21 cellular contexts compared by ENCODE assay signal in the genomic region with DNA sequence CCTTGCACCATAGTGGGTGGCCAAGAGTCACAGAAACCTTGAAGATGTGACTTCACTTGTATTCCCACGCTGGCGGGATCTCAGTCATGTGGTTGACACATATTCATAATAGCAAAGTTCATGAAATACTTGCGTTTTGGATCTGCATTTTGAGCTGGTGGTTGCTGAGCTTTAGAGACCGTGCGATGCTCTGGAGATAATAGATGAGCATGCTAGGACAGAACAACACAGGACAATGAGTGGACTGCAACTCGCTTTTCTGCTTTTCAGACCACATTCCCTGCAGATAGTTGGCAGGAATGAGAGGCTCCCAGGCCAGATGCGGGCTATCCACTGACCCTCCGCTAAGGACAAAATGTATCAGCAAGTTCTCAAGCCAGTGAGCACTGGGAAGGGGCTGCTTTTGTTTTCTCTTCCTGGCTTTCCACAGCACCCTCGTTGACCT. TPM values are rescaled to one million over a fixed set of nuclear protein-coding genes. Genes with fewer than 3 reads are reported as not detected.
DNase-seq lines count a peak whose midpoint lies in the region; ATAC-seq, FAIRE-seq and TF ChIP-seq lines count a peak whose summit lies in the region.
"Had no signal": no experiment of that assay in that cellular context is flagged by ENCODE, and none has a peak within 500 bp of the region (broad histone marks: within the 10 kb centered on the region; RNA-seq: fewer than 3 reads in every experiment).

No MANE protein-coding gene starts in this region.

- H3K4me1 ChIP-seq in adipocyte (ENCODE audit: control insufficient read depth, insufficient read depth, low read length) (peaks cover 23% of the 10 kb centered on the region), heart left ventricle (peaks cover 0 to 34% (median 7%) of the 10 kb centered on the region in 12 donors), smooth muscle cell (ENCODE audit: low read depth) (no peaks in the 10 kb centered on the region), PC-9 (replicated peaks; ENCODE audit: insufficient read depth) (no peaks in the 10 kb centered on the region)
- H3K4me1 ChIP-seq: BLaER1 had no signal

- peak in 2 of 4 donors; percentile 14 to 26 for ATAC-seq in heart left ventricle
- ATAC-seq: esophagus mucosa; K562; stimulated activated naive CD8-positive, alpha-beta T cell treated with anti-CD3 and anti-CD28 coated beads, Interleukin-15, Interleukin-2, amounts not matched to agents 100 U/mL and 50 U/mL, for 24 hours had no signal

- FAIRE-seq in RCC 7860 (lab: Jason Lieb, UNC) = no peak
- FAIRE-seq: K562 had no signal

- no TSS peak for BruUV-seq in PC-9 (replicated peaks; lab: Mats Ljungman, UMichigan)

- H3K9me3 ChIP-seq in adipocyte (ENCODE audit: control insufficient read depth, low read length) (no peaks in the 10 kb centered on the region), heart left ventricle (no peaks in the 10 kb centered on the region), smooth muscle cell (replicated peaks; ENCODE audit: low read depth) (no peaks in the 10 kb centered on the region), PC-9 (ENCODE audit: insufficient read depth, low read depth) (no peaks in the 10 kb centered on the region)
- H3K9me3 ChIP-seq: BLaER1, lower lobe of right lung had no signal

- POLR2A ChIA-PET in PC-9 (lab: Charles Lee; ENCODE audit: unreplicated experiment) = no interaction called here

- TF ChIP-seq POLR2A in heart left ventricle (IDR thresholded peaks at IDR 0.05) = no peak

- H3K36me3 ChIP-seq in adipocyte (ENCODE audit: control insufficient read depth, insufficient read depth, low read length, severe bottlenecking) = no peaks in the 10 kb centered on the region
- H3K36me3 ChIP-seq in heart left ventricle = no peaks in the 10 kb centered on the region
- H3K36me3 ChIP-seq in smooth muscle cell (ENCODE audit: low read depth) = no peaks in the 10 kb centered on the region
- no peaks in the 10 kb centered on the region for H3K36me3 ChIP-seq in PC-9 (ENCODE audit: low read depth)
- H3K36me3 ChIP-seq: BLaER1, lower lobe of right lung had no signal

- H3K4me3 ChIP-seq in adipocyte (ENCODE audit: low read length) (peak overlapping the region; percentile 53), heart left ventricle (no peak overlapping the region), smooth muscle cell (no peak overlapping the region), PC-9 (no peak overlapping the region)
- H3K4me3 ChIP-seq: BLaER1, K562, lower lobe of right lung had no signal

- H3K27me3 ChIP-seq in adipocyte (replicated peaks; ENCODE audit: control insufficient read depth, insufficient read depth, low read length) (peaks cover 25% of the 10 kb centered on the region), heart left ventricle (no peaks in the 10 kb centered on the region), smooth muscle cell (ENCODE audit: low read depth) (no peaks in the 10 kb centered on the region), PC-9 (ENCODE audit: insufficient read depth, low read depth) (peaks cover 38% of the 10 kb centered on the region)
- H3K27me3 ChIP-seq: BLaER1 had no signal

- H3K27ac ChIP-seq in heart left ventricle = peak overlapping the region in 8 of 12 donors; percentile 18 to 82 (median 54)
- H3K27ac ChIP-seq in smooth muscle cell (ENCODE audit: low read depth) = peak overlapping the region; percentile 14
- H3K27ac ChIP-seq in PC-9 = no peak overlapping the region
- H3K27ac ChIP-seq: BLaER1, lower lobe of right lung had no signal

- H3K79me2 ChIP-seq in smooth muscle cell (ENCODE audit: low read depth) (no peaks in the 10 kb centered on the region), PC-9 (ENCODE audit: low read depth) (no peaks in the 10 kb centered on the region)

- no peaks in the 10 kb centered on the region for H3K9me2 ChIP-seq in PC-9 (ENCODE audit: insufficient read depth)

- H3K4me2 ChIP-seq in smooth muscle cell (no peak overlapping the region), PC-9 (no peak overlapping the region)
- H3K4me2 ChIP-seq: BLaER1 had no signal

- H2AFZ ChIP-seq in smooth muscle cell (ENCODE audit: low read depth) = no peak overlapping the region
- H2AFZ ChIP-seq in PC-9 = no peak overlapping the region

- TF ChIP-seq CTCF in heart left ventricle (IDR thresholded peaks at IDR 0.05) (no peak), smooth muscle cell (IDR thresholded peaks at IDR 0.05; ENCODE audit: borderline replicate concordance, insufficient read depth, poor library complexity, severe bottlenecking) (no peak), PC-9 (conservative IDR thresholded peaks at IDR 0.05) (no peak)

- H3K9ac ChIP-seq in adipocyte (ENCODE audit: low read length) = peak overlapping the region; percentile 37
- no peak overlapping the region for H3K9ac ChIP-seq in smooth muscle cell (ENCODE audit: low read depth)
- H3K9ac ChIP-seq: BLaER1 had no signal

- no peaks in the 10 kb centered on the region for H3F3A ChIP-seq in smooth muscle cell (ENCODE audit: low read depth)
- H3F3A ChIP-seq in PC-9 (ENCODE audit: insufficient read depth, low read depth) = no peaks in the 10 kb centered on the region

- 69 to 80% (median 75%) methylated on average over 9 of the region's 9 CpGs for WGBS in heart left ventricle, 4 donors
- 81% methylated on average over 9 of the region's 9 CpGs for WGBS in smooth muscle cell (ENCODE audit: low lambda C conversion rate)

- CTCF ChIA-PET in PC-9 (lab: Charles Lee) = no interaction called here

- DNase-seq in GM03348 (ENCODE audit: low spot score) (peak; percentile 42), adipocyte (ENCODE audit: low read depth) (no peak), heart left ventricle (no peak), smooth muscle cell (lab: John Stamatoyannopoulos, UW; ENCODE audit: unreplicated experiment) (no peak), PC-9 (no peak), NCI-H2029 (lab: John Stamatoyannopoulos, UW) (no peak), anterior cingulate cortex (lab: John Stamatoyannopoulos, UW) (no peak), RCC 7860 (ENCODE audit: low spot score) (no peak)
- DNase-seq: activated CD4-positive, CD25-positive, alpha-beta regulatory T cell; activated naive CD8-positive, alpha-beta T cell treated with anti-CD3 and anti-CD28 coated beads, Interleukin-2, amount 10 ng/mL, durations not matched to agents 7 days and 5 days; cortex of kidney; DMS79; GOT3; lower lobe of right lung; NCI-H1417; NCI-H510A treated with DMSO at 0.1 percent for 48 hours; stimulated activated naive CD8-positive, alpha-beta T cell treated with anti-CD3 and anti-CD28 coated beads, Interleukin-15, Interleukin-2, amounts not matched to agents 100 U/mL and 50 U/mL, for 24 hours had no signal

- H4K20me1 ChIP-seq in smooth muscle cell (ENCODE audit: low read depth) = no peaks in the 10 kb centered on the region
- no peaks in the 10 kb centered on the region for H4K20me1 ChIP-seq in PC-9 (ENCODE audit: insufficient read depth)
- H4K20me1 ChIP-seq: BLaER1 had no signal

- intact Hi-C loops in heart left ventricle (cut with DNase I) = loop anchor here in 2 of 10 donors (5.0 kb wide), 2 partner anchors 60 to 65 kb away; no protein-coding TSS in a partner anchor
- intact Hi-C loops in PC-9 (cut with micrococcal nuclease; ENCODE audit: unreplicated experiment) = no loop called here

RNA-seq across cellular contexts. Expression of a gene that starts 13.8 kb away (rescaled TPM):
- total RNA-seq in heart left ventricle (1 to 10 TPM in 7 of 9 donors, under 1 TPM in 2; 0.49 to 3.0 (median 1.4) TPM), smooth muscle cell (3.3 and 6.2 TPM in 2 replicates), PC-9 (2021) (0.41 and 0.80 TPM in 2 replicates)
- polyA plus RNA-seq in heart left ventricle (1 to 10 TPM; 1.4 to 3.7 TPM), smooth muscle cell (1.6 and 2.1 TPM in 2 replicates)

RNA-seq across cellular contexts. Expression of a gene that starts 36.3 kb away (rescaled TPM):
- total RNA-seq in heart left ventricle = under 1 TPM in 1 of 9 donors, not detected in 8; 0.19 TPM
- polyA plus RNA-seq in heart left ventricle = not detected
- total RNA-seq in smooth muscle cell = not detected in 2 replicates
- not detected in 2 replicates for polyA plus RNA-seq in smooth muscle cell
- not detected in 2 replicates for total RNA-seq in PC-9 (2021)
- total RNA-seq: activated naive CD8-positive, alpha-beta T cell treated with anti-CD3 and anti-CD28 coated beads, Interleukin-2, amount 10 ng/mL, durations not matched to agents 7 days and 5 days; esophagus mucosa; K562; lower lobe of right lung; skeletal muscle tissue had no signal
